In genomic region chr4:109731052-109731545, GRCh38 we compare ENCODE assay signal across 7 cellular contexts. TPM values are rescaled to one million over a fixed set of nuclear protein-coding genes. Genes with fewer than 3 reads are reported as not detected.
DNase-seq lines count a peak whose midpoint lies in the region; ATAC-seq, FAIRE-seq and TF ChIP-seq lines count a peak whose summit lies in the region.
"Not testable (repeated sequence)": the region's sequence is repeated elsewhere in the genome, so short reads cannot be mapped to it uniquely, and the experiment has no call there.

No MANE protein-coding gene starts in this region.

- not testable (repeated sequence) for H3K9ac ChIP-seq in KMS-11; iPS-15b (ENCODE audit: low read depth, low read length)
- H3K9ac ChIP-seq in K562 (ENCODE audit: insufficient read depth in 1 of 2, low read depth in 2 of 2, low read length in 2 of 2), result peak overlapping the region; percentile 5 to 83; a peak in 2 of 4 replicates

- peak overlapping the region; percentile 91; the same call in 1 of the 2 replicates for H3K4me2 ChIP-seq in KMS-11
- H3K4me2 ChIP-seq in K562 (ENCODE audit: insufficient read depth, low read length), result peak overlapping the region; percentile 90

- not testable (repeated sequence) for H3K36me3 Mint-ChIP-seq in Caco-2 (ENCODE audit: insufficient read depth, unreplicated experiment); activated CD4-positive, alpha-beta T cell treated with anti-CD3 and anti-CD28 coated beads, Interleukin-2, amount 10 ng/mL, durations not matched to agents 24 days and 14 days (ENCODE audit: low read depth)
- H3K36me3 Mint-ChIP-seq in nephron (ENCODE audit: low read depth), result peaks cover 13% of the 10 kb centered on the region

- H3K27ac ChIP-seq in KMS-11, result not testable (repeated sequence)
- H3K27ac ChIP-seq in K562 (ENCODE audit: extremely low read depth, low read depth, low read length) (peak overlapping the region; percentile 89; the same call in 2 of the 3 replicates), gastrocnemius medialis (peak overlapping the region; percentile 91 to 96 (median 95))

- H3K27ac Mint-ChIP-seq in Caco-2 (ENCODE audit: unreplicated experiment); activated CD4-positive, alpha-beta T cell treated with anti-CD3 and anti-CD28 coated beads, Interleukin-2, amount 10 ng/mL, durations not matched to agents 24 days and 14 days: not testable (repeated sequence)
- H3K27ac Mint-ChIP-seq in nephron, result peak overlapping the region in 1 of 3 experiments; percentile 86

- not testable (repeated sequence) for H3K4me1 Mint-ChIP-seq in Caco-2 (ENCODE audit: low read depth, unreplicated experiment)
- peaks cover 16% of the 10 kb centered on the region for H3K4me1 Mint-ChIP-seq in activated CD4-positive, alpha-beta T cell treated with anti-CD3 and anti-CD28 coated beads, Interleukin-2, amount 10 ng/mL, durations not matched to agents 24 days and 14 days
- H3K4me1 Mint-ChIP-seq in nephron, result peaks cover 24% of the 10 kb centered on the region

- in situ Hi-C loops in K562 (cut with MboI), result not testable (repeated sequence)
- in situ Hi-C loops in gastrocnemius medialis (cut with MboI; ENCODE audit: low sequenced_read_pairs in 4 of 4), result loop anchor here in 1 of 4 donors (10.0 kb wide), 1 partner anchor 84 kb away; the partner anchor contains the start of gene GAR1

- not testable (repeated sequence) for H3K4me1 ChIP-seq in Caco-2
- H3K4me1 ChIP-seq in KMS-11 (ENCODE audit: low read depth, poor library complexity, severe bottlenecking) (peaks cover 18% of the 10 kb centered on the region), K562 (replicated peaks in 1 of 2; ENCODE audit: control insufficient read depth in 2 of 2, insufficient read depth in 2 of 2, low read length in 2 of 2) (peaks cover 16 to 37% of the 10 kb centered on the region in 2 experiments), iPS-15b (ENCODE audit: control insufficient read depth, insufficient read depth, low read length) (peaks cover 11% of the 10 kb centered on the region), gastrocnemius medialis (peaks cover 14 to 19% of the 10 kb centered on the region in 2 donors)

- not testable (repeated sequence) for TF ChIP-seq EP300 in K562 (IDR thresholded peaks at IDR 0.05; ENCODE audit: low read length)

- H3K9me3 Mint-ChIP-seq in Caco-2 (ENCODE audit: unreplicated experiment); activated CD4-positive, alpha-beta T cell treated with anti-CD3 and anti-CD28 coated beads, Interleukin-2, amount 10 ng/mL, durations not matched to agents 24 days and 14 days; nephron: not testable (repeated sequence)

- not testable (repeated sequence) for ATAC-seq in K562, gastrocnemius medialis

- not testable (repeated sequence) for H3K9me1 ChIP-seq in K562 (ENCODE audit: control insufficient read depth, insufficient read depth, low read length)

- 46% methylated on average over 11 of the region's 11 CpGs for WGBS in K562 (ENCODE audit: insufficient coverage, low coverage, missing lambda C conversion rate)

- not testable (repeated sequence) for TF ChIP-seq CTCF in Caco-2 (IDR thresholded peaks at IDR 0.05; ENCODE audit: insufficient read depth in 1 of 2, low read depth in 1 of 2, low read length in 1 of 2, severe bottlenecking in 1 of 2, unreplicated experiment in 1 of 2); KMS-11 (conservative IDR thresholded peaks at IDR 0.05; ENCODE audit: low read depth, low read length); K562 (IDR thresholded peaks at IDR 0.05 in 2 of 3, conservative IDR thresholded peaks at IDR 0.05 in 1 of 3; ENCODE audit: insufficient read depth in 2 of 3, low read depth in 1 of 3, low read length in 3 of 3); nephron (IDR thresholded peaks at IDR 0.05; ENCODE audit: unreplicated experiment in 3 of 3); gastrocnemius medialis (IDR thresholded peaks at IDR 0.05 in 4 of 5, conservative IDR thresholded peaks at IDR 0.05 in 1 of 5)

- not testable (repeated sequence) for H3K79me2 ChIP-seq in KMS-11 (ENCODE audit: insufficient read depth, low read depth)
- H3K79me2 ChIP-seq in K562 (ENCODE audit: control insufficient read depth, insufficient read depth, low read length), result peaks cover 38% of the 10 kb centered on the region

- not testable (repeated sequence) for H3K36me3 ChIP-seq in Caco-2 (ENCODE audit: control insufficient read depth, insufficient read depth, low read length); KMS-11 (ENCODE audit: insufficient read depth); iPS-15b (ENCODE audit: control insufficient read depth, insufficient read depth, low read length); gastrocnemius medialis
- peaks cover 12% of the 10 kb centered on the region; the same call in 2 of the 3 replicates for H3K36me3 ChIP-seq in K562 (ENCODE audit: control insufficient read depth, insufficient read depth, low read length)

- BruUV-seq in Caco-2 (replicated peaks; lab: Mats Ljungman, UMichigan); K562 (replicated peaks; lab: Mats Ljungman, UMichigan): not testable (repeated sequence)

- not testable (repeated sequence) for FAIRE-seq in K562 (lab: Jason Lieb, UNC)

- intact Hi-C loops in Caco-2 (cut with micrococcal nuclease; ENCODE audit: unreplicated experiment); K562 (cut with micrococcal nuclease): not testable (repeated sequence)
- intact Hi-C loops in activated CD4-positive, alpha-beta T cell treated with anti-CD3 and anti-CD28 coated beads, Interleukin-2, amount 10 ng/mL, durations not matched to agents 24 days and 14 days (cut with micrococcal nuclease), result loop anchor here (5.0 kb wide), 1 partner anchor 1744 kb away; the partner anchor contains the start of gene HADH
- intact Hi-C loops in gastrocnemius medialis (cut with DNase I; ENCODE audit: low total_unique reads), result loop anchor here (5.0 kb wide), 1 partner anchor 294 kb away; no protein-coding TSS in a partner anchor

- not testable (repeated sequence) for H3K9me3 ChIP-seq in Caco-2; K562 (replicated peaks; ENCODE audit: control insufficient read depth, insufficient read depth, low read depth, low read length); iPS-15b (ENCODE audit: control insufficient read depth, insufficient read depth, low read length); gastrocnemius medialis

- CTCF ChIA-PET in Caco-2 (lab: Charles Lee), result interaction anchor here (1.1 kb wide), 1 partner anchor 28 kb away, joined by 3 read pairs; the partner anchor contains the start of gene CASP6
- CTCF ChIA-PET in K562 (lab: Yijun Ruan, JAX; ENCODE audit: low intra/inter-chr PET ratio), result not testable (repeated sequence)

- not testable (repeated sequence) for TF ChIP-seq POLR2A in K562 (conservative IDR thresholded peaks at IDR 0.05); gastrocnemius medialis (IDR thresholded peaks at IDR 0.05)

- POLR2A ChIA-PET in Caco-2 (lab: Charles Lee) (interaction anchor here (0.8 kb wide), 1 partner anchor 88 kb away, joined by 3 read pairs; no protein-coding TSS in a partner anchor), K562 (lab: Yijun Ruan, JAX) (interaction anchor here (1.0 to 3.4 kb wide), 4 partner anchors 9 to 16 kb away, joined by 3 to 14 read pairs (median 4); no protein-coding TSS in a partner anchor)

- H2AFZ ChIP-seq in KMS-11 (ENCODE audit: low read depth) (peak overlapping the region; percentile 100), K562 (ENCODE audit: low read depth, low read length) (peak overlapping the region; percentile 99)

- not testable (repeated sequence) for H3K27me3 ChIP-seq in Caco-2 (replicated peaks; ENCODE audit: control insufficient read depth, insufficient read depth, low read length); KMS-11 (ENCODE audit: insufficient read depth, low read depth); K562 (ENCODE audit: control insufficient read depth in 2 of 2, insufficient read depth in 2 of 2, low read length in 2 of 2); iPS-15b (ENCODE audit: control insufficient read depth, insufficient read depth, low read length); gastrocnemius medialis

- not testable (repeated sequence) for H3K27me3 Mint-ChIP-seq in Caco-2 (ENCODE audit: insufficient read depth, unreplicated experiment); activated CD4-positive, alpha-beta T cell treated with anti-CD3 and anti-CD28 coated beads, Interleukin-2, amount 10 ng/mL, durations not matched to agents 24 days and 14 days; nephron (ENCODE audit: low read depth)

- H3K4me3 ChIP-seq in Caco-2 (ENCODE audit: low read depth, low read length); KMS-11 (IDR thresholded peaks at IDR 0.05; ENCODE audit: insufficient read depth, low read depth, low read length); K562: not testable (repeated sequence)
- peak overlapping the region; percentile 86 for H3K4me3 ChIP-seq in iPS-15b (ENCODE audit: low read depth, low read length)
- H3K4me3 ChIP-seq in gastrocnemius medialis, result peak overlapping the region in 2 of 4 donors; percentile 86 to 90

- H4K20me1 ChIP-seq in KMS-11 (ENCODE audit: insufficient read depth); K562 (replicated peaks; ENCODE audit: control insufficient read depth, insufficient read depth, low read length): not testable (repeated sequence)

- H3K4me3 Mint-ChIP-seq in Caco-2 (ENCODE audit: unreplicated experiment) (peak overlapping the region; percentile 86), nephron (peak overlapping the region; percentile 87 to 90 (median 89))
- H3K4me3 Mint-ChIP-seq in activated CD4-positive, alpha-beta T cell treated with anti-CD3 and anti-CD28 coated beads, Interleukin-2, amount 10 ng/mL, durations not matched to agents 24 days and 14 days, result peak overlapping the region; percentile 91

- not testable (repeated sequence) for TF ChIP-seq RAD21 in K562 (CRISPR knock-in tag; conservative IDR thresholded peaks at IDR 0.05 in 1 of 2, IDR thresholded peaks at IDR 0.05 in 1 of 2)

- DNase-seq in Caco-2; activated CD4-positive, alpha-beta T cell treated with anti-CD3 and anti-CD28 coated beads, Interleukin-2, amount 10 ng/mL, durations not matched to agents 24 days and 14 days; K562 (ENCODE audit: extremely low read depth in 1 of 4, low spot score in 3 of 4); gastrocnemius medialis: not testable (repeated sequence)

RNA-seq across cellular contexts. Expression of gene PLA2G12A, which starts 1.2 kb away (rescaled TPM):
- 34.1 and 47.8 TPM in 2 replicates for total RNA-seq in Caco-2 (2022)
- 9.0 and 11.4 TPM in 2 replicates for total RNA-seq in activated CD4-positive, alpha-beta T cell treated with anti-CD3 and anti-CD28 coated beads, Interleukin-2, amount 10 ng/mL, durations not matched to agents 24 days and 14 days
- 43.6 and 47.1 TPM in 2 replicates for total RNA-seq in K562 (2011; cell fraction: chromatin; rRNA removed; ENCODE audit: low replicate concordance)
- 20.8 and 67.1 TPM in 2 replicates for total RNA-seq in K562 (2011; cell fraction: nucleolus; rRNA removed)
- total RNA-seq in K562 (2011; cell fraction: nucleoplasm; rRNA removed), result 55.1 and 66.2 TPM in 2 replicates
- total RNA-seq in K562 (2014; rRNA removed), result 29.4 and 39.8 TPM in 2 replicates
- total RNA-seq in K562 (2014; rRNA removed; fragmentation: Illumina TruSeq; extraction: Trizol), result 132 and 135 TPM in 2 replicates
- 98.1 and 103 TPM in 2 replicates for total RNA-seq in K562 (2015; rRNA removed; fragmentation: Illumina TruSeq; extraction: Trizol)
- 92.3 and 94.7 TPM in 2 replicates for total RNA-seq in K562 (2021)
- polyA plus RNA-seq in K562 (2011; rRNA removed), result 202 and 226 TPM in 2 replicates
- polyA plus RNA-seq in K562 (2011; cell fraction: cytosol; rRNA removed), result 38.2 and 45.9 TPM in 2 replicates
- polyA plus RNA-seq in K562 (2011; cell fraction: nucleus; rRNA removed), result 49.3 and 54.8 TPM in 2 replicates
- polyA plus RNA-seq in K562 (2012), result 95.6 and 100 TPM in 2 replicates
- polyA plus RNA-seq in K562 (2014; fragmentation: Illumina TruSeq; extraction: Trizol), result 77.9 and 80.5 TPM in 2 replicates
- 10 to 100 TPM; 24.2 to 24.6 TPM for polyA plus RNA-seq in K562 (2014; fragmentation: Nextera tagmentation; extraction: Ambion mirVana)
- 38.0 and 50.3 TPM in 2 replicates for polyA plus RNA-seq in K562 (2014; rRNA removed)
- polyA minus RNA-seq in K562 (2011; rRNA and poly(A)+ RNA removed), result 228 and 290 TPM in 2 replicates
- 60.1 and 93.2 TPM in 2 replicates for polyA minus RNA-seq in K562 (2011; cell fraction: cytosol; rRNA and poly(A)+ RNA removed)
- polyA minus RNA-seq in K562 (2011; cell fraction: nucleus; rRNA and poly(A)+ RNA removed), result 12.9 and 16.7 TPM in 2 replicates
- 10 to 100 TPM; 26.7 to 83.1 (median 57.6) TPM for total RNA-seq in gastrocnemius medialis

RNA-seq across cellular contexts. Expression of gene CASP6, which starts 27.9 kb away (rescaled TPM):
- total RNA-seq in Caco-2 (2022) (35.9 and 36.7 TPM in 2 replicates), K562 (2014; rRNA removed) (34.3 and 39.1 TPM in 2 replicates), K562 (2014; rRNA removed; fragmentation: Illumina TruSeq; extraction: Trizol) (31.7 and 42.2 TPM in 2 replicates), K562 (2015; rRNA removed; fragmentation: Illumina TruSeq; extraction: Trizol) (47.7 and 48.1 TPM in 2 replicates), K562 (2021) (20.8 and 22.3 TPM in 2 replicates), gastrocnemius medialis (10 to 100 TPM in 1 of 4 donors, 1 to 10 TPM in 3; 6.6 to 25.2 (median 9.0) TPM)
- total RNA-seq in activated CD4-positive, alpha-beta T cell treated with anti-CD3 and anti-CD28 coated beads, Interleukin-2, amount 10 ng/mL, durations not matched to agents 24 days and 14 days, result 19.3 and 23.6 TPM in 2 replicates
- 8.4 and 10.8 TPM in 2 replicates for total RNA-seq in K562 (2011; cell fraction: chromatin; rRNA removed; ENCODE audit: low replicate concordance)
- total RNA-seq in K562 (2011; cell fraction: nucleolus; rRNA removed), result 6.1 and 7.5 TPM in 2 replicates
- total RNA-seq in K562 (2011; cell fraction: nucleoplasm; rRNA removed), result 5.4 and 8.3 TPM in 2 replicates
- polyA plus RNA-seq in K562 (2011; rRNA removed) (56.7 and 72.7 TPM in 2 replicates), K562 (2014; fragmentation: Illumina TruSeq; extraction: Trizol) (52.1 and 57.5 TPM in 2 replicates), K562 (2014; fragmentation: Nextera tagmentation; extraction: Ambion mirVana) (10 to 100 TPM; 23.0 to 31.7 TPM), K562 (2014; rRNA removed) (47.4 and 50.9 TPM in 2 replicates)
- polyA plus RNA-seq in K562 (2011; cell fraction: cytosol; rRNA removed), result 24.9 and 48.9 TPM in 2 replicates
- polyA plus RNA-seq in K562 (2011; cell fraction: nucleus; rRNA removed), result 9.4 and 11.0 TPM in 2 replicates
- polyA plus RNA-seq in K562 (2012), result 31.2 and 32.9 TPM in 2 replicates
- 62.8 and 69.4 TPM in 2 replicates for polyA minus RNA-seq in K562 (2011; rRNA and poly(A)+ RNA removed)
- 16.0 and 25.0 TPM in 2 replicates for polyA minus RNA-seq in K562 (2011; cell fraction: cytosol; rRNA and poly(A)+ RNA removed)
- polyA minus RNA-seq in K562 (2011; cell fraction: nucleus; rRNA and poly(A)+ RNA removed), result 2.0 and 8.3 TPM in 2 replicates
